27 cellular contexts compared by ENCODE assay signal in the genomic region with DNA sequence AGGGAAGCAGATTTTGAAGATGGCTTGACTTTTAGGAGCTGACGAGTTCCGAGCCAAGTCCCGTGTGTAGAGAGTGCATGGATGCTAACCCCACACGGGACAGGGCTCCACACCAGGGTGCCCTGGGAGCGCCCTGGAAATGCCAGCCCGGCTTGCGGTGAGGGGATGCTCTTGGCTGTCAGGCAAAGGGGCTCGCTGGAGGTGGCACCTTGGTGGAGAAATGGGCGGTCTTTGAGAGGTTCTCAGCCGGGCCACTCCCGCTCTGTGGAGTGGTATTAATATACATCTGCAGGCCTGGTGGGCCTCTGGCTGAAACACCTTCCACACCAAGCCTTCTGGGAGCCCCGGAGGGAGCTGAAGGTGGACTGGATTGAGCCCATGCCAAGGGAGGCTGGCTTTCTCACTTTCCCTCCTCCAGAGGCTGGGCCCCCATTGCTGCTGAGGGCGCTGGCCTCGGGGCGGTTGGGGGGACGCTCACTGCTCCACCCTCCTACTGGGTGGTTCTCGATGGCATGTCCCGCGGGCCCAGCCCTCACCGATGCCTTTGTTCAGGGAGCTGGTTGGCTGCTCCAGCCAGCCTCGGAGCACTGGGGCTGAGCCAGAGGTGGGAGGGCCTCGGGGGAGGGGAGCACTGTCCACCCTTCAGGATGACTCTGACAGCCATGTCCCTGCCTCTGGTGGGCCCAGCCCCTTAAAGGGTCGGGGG.
"Had no signal": no experiment of that assay in that cellular context is flagged by ENCODE, and none has a peak within 500 bp of the region (broad histone marks: within the 10 kb centered on the region; RNA-seq: fewer than 3 reads in every experiment).

No MANE protein-coding gene starts in this region.

- H3K9me3 Mint-ChIP-seq: activated naive CD4-positive, alpha-beta T cell treated with anti-CD3 and anti-CD28 coated beads, Interleukin-2, amount 50 U/mL, for 72 hours; activated naive CD8-positive, alpha-beta T cell treated with anti-CD3 and anti-CD28 coated beads, Interleukin-2, amount 50 U/mL, for 24 hours; WTC11 had no signal

- H3K36me3 Mint-ChIP-seq: activated naive CD4-positive, alpha-beta T cell treated with anti-CD3 and anti-CD28 coated beads, Interleukin-2, amount 50 U/mL, for 72 hours; WTC11 had no signal

- H3K27ac ChIP-seq: body of pancreas had no signal

- H3K4me1 Mint-ChIP-seq: T-helper 17 cell, WTC11 had no signal

- H3K27me3 ChIP-seq: ascending aorta, body of pancreas had no signal

- H3K9me3 ChIP-seq: ascending aorta, body of pancreas had no signal

- ATAC-seq: activated CD8-positive, alpha-beta T cell treated with anti-CD3 and anti-CD28 coated beads, Interleukin-2, amount 10 ng/mL, durations not matched to agents 7 days and 5 days; activated naive CD4-positive, alpha-beta T cell treated with anti-CD3 and anti-CD28 coated beads, Interleukin-2, amount 50 U/mL, for 72 hours; activated naive CD8-positive, alpha-beta T cell treated with anti-CD3 and anti-CD28 coated beads, Interleukin-2, amount 50 U/mL, for 24 hours; body of pancreas; K562; T-helper 17 cell; WTC11 had no signal

- H3K27ac Mint-ChIP-seq: activated CD8-positive, alpha-beta T cell treated with anti-CD3 and anti-CD28 coated beads, Interleukin-2, amount 10 ng/mL, durations not matched to agents 7 days and 5 days; activated naive CD4-positive, alpha-beta T cell treated with anti-CD3 and anti-CD28 coated beads, Interleukin-2, amount 50 U/mL, for 72 hours; activated naive CD8-positive, alpha-beta T cell treated with anti-CD3 and anti-CD28 coated beads, Interleukin-2, amount 50 U/mL, for 24 hours; T-helper 17 cell; WTC11 had no signal

- DNase-seq: activated CD4-positive, alpha-beta T cell treated with anti-CD3 and anti-CD28 coated beads for 48 hours; activated CD4-positive, alpha-beta T cell treated with anti-CD3 and anti-CD28 coated beads, Interleukin-2, amount 50 U/mL, for 4 hours; activated CD4-positive, CD25-positive, alpha-beta regulatory T cell treated with anti-CD3 and anti-CD28 coated beads, Interleukin-2, amount 50 U/mL, for 72 hours; activated CD8-positive, alpha-beta memory T cell treated with anti-CD3 and anti-CD28 coated beads, Interleukin-2, amount 50 U/mL, for 48 hours; activated CD8-positive, alpha-beta T cell treated with anti-CD3 and anti-CD28 coated beads, Interleukin-2, amount 10 ng/mL, durations not matched to agents 7 days and 5 days; activated naive CD4-positive, alpha-beta T cell; activated naive CD8-positive, alpha-beta T cell treated with anti-CD3 and anti-CD28 coated beads, Interleukin-2, amount 50 U/mL, for 24 hours; activated T-cell treated with anti-CD3 and anti-CD28 coated beads, Interleukin-2, amount 50 U/mL, for 1 hour; amniotic stem cell; body of pancreas; Karpas-422; MM.1S; NCI-H1105; NCI-H1436; NCI-H1694 treated with DMSO at 0.1 percent for 48 hours; NCI-H2029 treated with DMSO at 0.1 percent for 48 hours; NCI-H345; NCI-H510A; NCI-H526 treated with DMSO at 0.1 percent for 48 hours; NCI-H82; SIG-M5; T-helper 17 cell; T-helper 9 cell had no signal

- H3K4me3 Mint-ChIP-seq: activated CD8-positive, alpha-beta T cell treated with anti-CD3 and anti-CD28 coated beads, Interleukin-2, amount 10 ng/mL, durations not matched to agents 7 days and 5 days; activated naive CD8-positive, alpha-beta T cell treated with anti-CD3 and anti-CD28 coated beads, Interleukin-2, amount 50 U/mL, for 24 hours; T-helper 17 cell; WTC11 had no signal

- H3K4me3 ChIP-seq: ascending aorta, body of pancreas, K562 had no signal

- H3K36me3 ChIP-seq: ascending aorta had no signal

- H3K27me3 Mint-ChIP-seq: T-helper 17 cell had no signal
